In the genomic region with DNA sequence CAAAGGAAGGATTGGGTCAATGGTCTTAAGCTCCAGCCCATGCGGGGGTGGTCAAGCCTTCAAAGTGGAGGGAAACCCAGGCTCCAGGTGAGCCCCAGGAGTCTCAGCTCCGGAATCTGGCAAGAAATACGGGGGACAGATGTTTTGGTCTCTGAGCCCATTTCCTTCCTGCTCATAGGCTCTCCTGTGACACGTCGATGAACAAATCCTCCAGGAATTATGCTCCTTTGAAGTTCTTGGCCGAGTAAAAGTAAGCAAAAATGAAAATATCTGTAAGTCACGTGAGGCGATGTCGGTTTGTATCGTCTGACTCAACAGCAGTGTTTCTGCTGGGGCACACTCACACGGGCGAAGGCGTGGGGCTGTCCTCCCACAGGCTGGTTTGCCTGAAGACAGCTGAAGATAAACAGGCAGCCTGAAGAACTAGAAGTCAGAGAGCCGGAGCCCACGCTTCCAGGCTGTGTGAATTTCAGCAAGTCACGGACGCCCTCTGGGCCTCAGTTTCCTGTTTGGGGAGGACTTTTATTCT, we compare ENCODE assay signal across 8 cellular contexts. TPM values are rescaled to one million over a fixed set of nuclear protein-coding genes. Genes with fewer than 3 reads are reported as not detected.
DNase-seq lines count a peak whose midpoint lies in the region; ATAC-seq, FAIRE-seq and TF ChIP-seq lines count a peak whose summit lies in the region.

No MANE protein-coding gene starts in this region.

- H3K27me3 ChIP-seq in PC-9 (ENCODE audit: insufficient read depth, low read depth) (no peaks in the 10 kb centered on the region), tibial nerve (no peaks in the 10 kb centered on the region)

- POLR2A ChIA-PET in PC-9 (lab: Charles Lee; ENCODE audit: unreplicated experiment), result no interaction called here

- DNase-seq in PC-9, result no peak
- peak; percentile 56 for DNase-seq in mucosa of gallbladder (ENCODE audit: low spot score)
- no peak for DNase-seq in H54 (ENCODE audit: insufficient read length, low spot score)
- no peak for DNase-seq in D341Med (ENCODE audit: low spot score)
- no peak for DNase-seq in NCI-H2029 (lab: John Stamatoyannopoulos, UW)
- no peak for DNase-seq in tibial nerve (ENCODE audit: low spot score in 2 of 2)

- no peaks in the 10 kb centered on the region for H3K27me3 Mint-ChIP-seq in activated naive CD4-positive, alpha-beta T cell treated with anti-CD3 and anti-CD28 coated beads, Interleukin-2, amount 50 U/mL, for 24 hours

- no peak for TF ChIP-seq EP300 in tibial nerve (IDR thresholded peaks at IDR 0.05)

- H3K36me3 Mint-ChIP-seq in activated naive CD4-positive, alpha-beta T cell treated with anti-CD3 and anti-CD28 coated beads, Interleukin-2, amount 50 U/mL, for 24 hours, result no peaks in the 10 kb centered on the region

- no peak for TF ChIP-seq CTCF in PC-9 (conservative IDR thresholded peaks at IDR 0.05)
- no peak for TF ChIP-seq CTCF in tibial nerve (IDR thresholded peaks at IDR 0.05)

- peak overlapping the region; percentile 91 for H3K27ac Mint-ChIP-seq in activated naive CD4-positive, alpha-beta T cell treated with anti-CD3 and anti-CD28 coated beads, Interleukin-2, amount 50 U/mL, for 24 hours

- WGBS in tibial nerve, 2 donors, result 69 to 71% methylated on average over 17 of the region's 17 CpGs

- intact Hi-C loops in PC-9 (cut with micrococcal nuclease; ENCODE audit: unreplicated experiment), result no loop called here

- H3K4me1 ChIP-seq in PC-9 (replicated peaks; ENCODE audit: insufficient read depth) (peaks cover 93% of the 10 kb centered on the region), tibial nerve (peaks cover 0 to 18% (median 15%) of the 10 kb centered on the region in 4 donors)

- H3K36me3 ChIP-seq in PC-9 (ENCODE audit: low read depth), result no peaks in the 10 kb centered on the region
- no peaks in the 10 kb centered on the region for H3K36me3 ChIP-seq in tibial nerve

- CTCF ChIA-PET in PC-9 (lab: Charles Lee), result no interaction called here

- H3K4me3 Mint-ChIP-seq in activated naive CD4-positive, alpha-beta T cell treated with anti-CD3 and anti-CD28 coated beads, Interleukin-2, amount 50 U/mL, for 24 hours, result peak overlapping the region; percentile 69

- H3K79me2 ChIP-seq in PC-9 (ENCODE audit: low read depth), result no peaks in the 10 kb centered on the region

- no peak overlapping the region for H2AFZ ChIP-seq in PC-9

- peaks cover 45% of the 10 kb centered on the region for H3F3A ChIP-seq in PC-9 (ENCODE audit: insufficient read depth, low read depth)

- H3K4me3 ChIP-seq in PC-9, result no peak overlapping the region
- H3K4me3 ChIP-seq in tibial nerve, result no peak overlapping the region

- peak overlapping the region; percentile 59 for H3K4me2 ChIP-seq in PC-9

- H3K9me2 ChIP-seq in PC-9 (ENCODE audit: insufficient read depth), result no peaks in the 10 kb centered on the region

- ATAC-seq in GM19351 (IDR thresholded peaks at IDR 0.05; ENCODE audit: unreplicated experiment), result peak; percentile 26

- H3K9me3 ChIP-seq in PC-9 (ENCODE audit: insufficient read depth, low read depth) (no peaks in the 10 kb centered on the region), tibial nerve (no peaks in the 10 kb centered on the region)

- H4K20me1 ChIP-seq in PC-9 (ENCODE audit: insufficient read depth), result no peaks in the 10 kb centered on the region

- H3K4me1 Mint-ChIP-seq in activated naive CD4-positive, alpha-beta T cell treated with anti-CD3 and anti-CD28 coated beads, Interleukin-2, amount 50 U/mL, for 24 hours, result peaks cover 65% of the 10 kb centered on the region

- no peaks in the 10 kb centered on the region for H3K9me3 Mint-ChIP-seq in activated naive CD4-positive, alpha-beta T cell treated with anti-CD3 and anti-CD28 coated beads, Interleukin-2, amount 50 U/mL, for 24 hours

- H3K27ac ChIP-seq in PC-9, result peak overlapping the region; percentile 95
- peak overlapping the region in 1 of 4 donors; percentile 62 for H3K27ac ChIP-seq in tibial nerve

- BruUV-seq in PC-9 (replicated peaks; lab: Mats Ljungman, UMichigan), result TSS peak; percentile 68

- TF ChIP-seq POLR2A in H54 (IDR thresholded peaks at IDR 0.05; ENCODE audit: low read depth, low read length) (no peak), tibial nerve (IDR thresholded peaks at IDR 0.05) (no peak)

- FAIRE-seq in H54 (lab: Jason Lieb, UNC), result no peak

RNA-seq across cellular contexts. Expression of gene SMNDC1, which starts 52.6 kb away (rescaled TPM):
- total RNA-seq in PC-9 (2021) (23.1 and 26.9 TPM in 2 replicates), mucosa of gallbladder (26.6 TPM), tibial nerve (10 to 100 TPM; 11.4 to 21.0 (median 15.3) TPM)
